Comparison of ENCODE assay signal across 23 cellular contexts in the genomic region with DNA sequence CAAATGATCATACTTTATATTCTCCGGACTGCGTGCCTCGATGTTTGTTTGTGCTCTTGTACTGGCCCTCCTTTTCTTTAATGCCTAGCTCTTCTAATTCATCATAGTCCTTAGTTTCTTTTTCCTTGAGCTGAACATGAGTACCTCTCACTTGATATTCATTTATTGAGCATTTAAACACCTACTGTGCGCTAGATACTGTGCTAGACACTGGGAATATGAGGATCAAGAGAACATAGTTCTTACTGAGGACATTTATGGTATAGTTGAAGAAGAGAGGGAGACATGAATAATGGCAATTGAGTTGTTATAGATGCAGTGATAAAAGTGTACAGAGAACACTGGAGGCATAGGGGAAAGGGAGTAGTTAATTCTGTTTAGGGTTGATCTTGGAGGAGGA. TPM values are rescaled to one million over a fixed set of nuclear protein-coding genes. Genes with fewer than 3 reads are reported as not detected.
A peak's percentile ranks its signal among the peaks of the same experiment; 100 is the strongest.
DNase-seq lines count a peak whose midpoint lies in the region; ATAC-seq and TF ChIP-seq lines count a peak whose summit lies in the region.
"Had no signal": no experiment of that assay in that cellular context is flagged by ENCODE, and none has a peak within 500 bp of the region (broad histone marks: within the 10 kb centered on the region; RNA-seq: fewer than 3 reads in every experiment).

No MANE protein-coding gene starts in this region.

- H3K4me1 Mint-ChIP-seq in activated naive CD8-positive, alpha-beta T cell (ENCODE audit: low read depth): peaks cover 22% of the 10 kb centered on the region
- peaks cover 9% of the 10 kb centered on the region for H3K4me1 Mint-ChIP-seq in activated naive CD8-positive, alpha-beta T cell treated with anti-CD3 and anti-CD28 coated beads, Interleukin-2, amount 50 U/mL, for 24 hours
- H3K4me1 Mint-ChIP-seq in GM23338 (peaks cover 5% of the 10 kb centered on the region), endothelial cell (ENCODE audit: unreplicated experiment) (peaks cover 29% of the 10 kb centered on the region)
- peaks cover 6% of the 10 kb centered on the region for H3K4me1 Mint-ChIP-seq in T-helper 2 cell treated with Interferon-gamma antibody and Interleukin-4, amounts not matched to agents 5 μg/mL and 100 μg/mL, for 36 hours (ENCODE audit: low read depth)

- H3K27me3 Mint-ChIP-seq in activated naive CD8-positive, alpha-beta T cell: no peaks in the 10 kb centered on the region
- H3K27me3 Mint-ChIP-seq in activated naive CD8-positive, alpha-beta T cell treated with anti-CD3 and anti-CD28 coated beads, Interleukin-2, amount 50 U/mL, for 24 hours: no peaks in the 10 kb centered on the region
- no peaks in the 10 kb centered on the region for H3K27me3 Mint-ChIP-seq in GM23338 (ENCODE audit: insufficient read depth, low read depth, poor library complexity)
- peaks cover 1% of the 10 kb centered on the region for H3K27me3 Mint-ChIP-seq in endothelial cell (ENCODE audit: unreplicated experiment)
- H3K27me3 Mint-ChIP-seq in T-helper 2 cell treated with Interferon-gamma antibody and Interleukin-4, amounts not matched to agents 5 μg/mL and 100 μg/mL, for 36 hours (ENCODE audit: low read depth): no peaks in the 10 kb centered on the region
- H3K27me3 Mint-ChIP-seq: B cell; CD4-positive, CD25-positive, alpha-beta regulatory T cell had no signal

- H3K4me3 ChIP-seq in GM23338: no peak overlapping the region
- no peak overlapping the region for H3K4me3 ChIP-seq in trophoblast cell (ENCODE audit: low read depth, low read length)
- H3K4me3 ChIP-seq in left lung: no peak overlapping the region
- H3K4me3 ChIP-seq: BLaER1, GM12878, HAP-1 had no signal

- peak overlapping the region; percentile 7 for H3K27ac Mint-ChIP-seq in activated naive CD8-positive, alpha-beta T cell
- no peak overlapping the region for H3K27ac Mint-ChIP-seq in activated naive CD8-positive, alpha-beta T cell treated with anti-CD3 and anti-CD28 coated beads, Interleukin-2, amount 50 U/mL, for 24 hours
- H3K27ac Mint-ChIP-seq in GM23338 (peak overlapping the region; percentile 6; the same call in 1 of the 2 replicates), endothelial cell (ENCODE audit: unreplicated experiment) (peak overlapping the region; percentile 4)
- no peak overlapping the region for H3K27ac Mint-ChIP-seq in T-helper 2 cell treated with Interferon-gamma antibody and Interleukin-4, amounts not matched to agents 5 μg/mL and 100 μg/mL, for 36 hours
- H3K27ac Mint-ChIP-seq: B cell; CD4-positive, CD25-positive, alpha-beta regulatory T cell; CD8-positive, alpha-beta T cell; HFFc6 had no signal

- no peak overlapping the region for H4K8ac ChIP-seq in trophoblast cell (ENCODE audit: low read depth, low read length)

- no peaks in the 10 kb centered on the region for H3K79me1 ChIP-seq in trophoblast cell (ENCODE audit: low read length)

- H3K23ac ChIP-seq in trophoblast cell (ENCODE audit: low read length): no peak overlapping the region

- H3K9me3 ChIP-seq in trophoblast cell (ENCODE audit: insufficient read depth, low read depth, low read length) (no peaks in the 10 kb centered on the region), left lung (no peaks in the 10 kb centered on the region)
- H3K9me3 ChIP-seq: BLaER1, Caco-2, HAP-1 had no signal

- no peak overlapping the region for H3K4me3 Mint-ChIP-seq in activated naive CD8-positive, alpha-beta T cell
- H3K4me3 Mint-ChIP-seq in activated naive CD8-positive, alpha-beta T cell treated with anti-CD3 and anti-CD28 coated beads, Interleukin-2, amount 50 U/mL, for 24 hours: no peak overlapping the region
- H3K4me3 Mint-ChIP-seq in GM23338: no peak overlapping the region
- no peak overlapping the region for H3K4me3 Mint-ChIP-seq in endothelial cell (ENCODE audit: unreplicated experiment)
- H3K4me3 Mint-ChIP-seq in T-helper 2 cell treated with Interferon-gamma antibody and Interleukin-4, amounts not matched to agents 5 μg/mL and 100 μg/mL, for 36 hours: no peak overlapping the region
- H3K4me3 Mint-ChIP-seq: B cell; CD4-positive, CD25-positive, alpha-beta regulatory T cell; CD8-positive, alpha-beta T cell; HFFc6 had no signal

- H4K12ac ChIP-seq in trophoblast cell (ENCODE audit: low read depth, low read length): no peak overlapping the region

- no peaks in the 10 kb centered on the region for H3K9me2 ChIP-seq in GM23338 (ENCODE audit: insufficient read depth)

- H4K20me1 ChIP-seq in GM23338 (replicated peaks; ENCODE audit: insufficient read depth): no peaks in the 10 kb centered on the region; the same call in 1 of the 2 replicates

- H3K27ac ChIP-seq in GM23338 (ENCODE audit: low read depth) (no peak overlapping the region), trophoblast cell (ENCODE audit: low read depth, low read length) (no peak overlapping the region), left lung (no peak overlapping the region)
- H3K27ac ChIP-seq: 22Rv1, BLaER1, C4-2B had no signal

- H3K79me2 ChIP-seq in GM23338 (replicated peaks; ENCODE audit: insufficient read depth): peaks cover 61% of the 10 kb centered on the region
- peaks cover 2% of the 10 kb centered on the region for H3K79me2 ChIP-seq in trophoblast cell (ENCODE audit: control insufficient read depth, insufficient read depth, low read length, poor library complexity)

- H3K9ac ChIP-seq in trophoblast cell (ENCODE audit: low read length): no peak overlapping the region
- H3K9ac ChIP-seq: BLaER1 had no signal

- no peak for ATAC-seq in activated naive CD8-positive, alpha-beta T cell treated with anti-CD3 and anti-CD28 coated beads, Interleukin-2, amount 50 U/mL, for 24 hours
- ATAC-seq in GM23338: no peak
- no peak for ATAC-seq in left lung
- ATAC-seq: CD8-positive, alpha-beta T cell; GM12878 had no signal

- no peak overlapping the region for H3K14ac ChIP-seq in trophoblast cell (ENCODE audit: low read length)

- H3K4ac ChIP-seq in trophoblast cell (ENCODE audit: low read depth, low read length): peak overlapping the region; percentile 33

- no CpG with 5 or more reads among the region's 4 CpGs for WGBS in trophoblast cell (ENCODE audit: extremely low coverage, insufficient coverage, insufficient read length)

- H3K9me3 Mint-ChIP-seq in activated naive CD8-positive, alpha-beta T cell (ENCODE audit: low read depth): no peaks in the 10 kb centered on the region
- no peaks in the 10 kb centered on the region for H3K9me3 Mint-ChIP-seq in activated naive CD8-positive, alpha-beta T cell treated with anti-CD3 and anti-CD28 coated beads, Interleukin-2, amount 50 U/mL, for 24 hours
- H3K9me3 Mint-ChIP-seq in GM23338: no peaks in the 10 kb centered on the region
- H3K9me3 Mint-ChIP-seq in endothelial cell (ENCODE audit: unreplicated experiment): no peaks in the 10 kb centered on the region
- H3K9me3 Mint-ChIP-seq in T-helper 2 cell treated with Interferon-gamma antibody and Interleukin-4, amounts not matched to agents 5 μg/mL and 100 μg/mL, for 36 hours: no peaks in the 10 kb centered on the region
- H3K9me3 Mint-ChIP-seq: CD8-positive, alpha-beta T cell; HFFc6 had no signal

- H2BK12ac ChIP-seq in trophoblast cell (ENCODE audit: low read length): no peak overlapping the region

- no peak overlapping the region for H2BK5ac ChIP-seq in trophoblast cell (ENCODE audit: low read depth, low read length, poor library complexity)

- peaks cover 4% of the 10 kb centered on the region; the same call in 1 of the 2 replicates for H3K4me1 ChIP-seq in GM23338 (ENCODE audit: insufficient read depth)
- no peaks in the 10 kb centered on the region for H3K4me1 ChIP-seq in trophoblast cell (ENCODE audit: control insufficient read depth in 1 of 2, insufficient read depth in 2 of 2, low read length in 2 of 2)
- peaks cover 0 to 6% of the 10 kb centered on the region in 2 donors for H3K4me1 ChIP-seq in left lung
- H3K4me1 ChIP-seq: BLaER1 had no signal

- intact Hi-C loops in left lung (cut with DNase I): no loop called here

- H3K36me3 ChIP-seq in GM23338 (ENCODE audit: insufficient read depth) (peaks cover 10% of the 10 kb centered on the region; the same call in 1 of the 2 replicates), trophoblast cell (ENCODE audit: control insufficient read depth in 1 of 2, insufficient read depth in 2 of 2, low read length in 2 of 2) (peaks cover 5 to 12% of the 10 kb centered on the region in 2 experiments), left lung (peaks cover 0 to 39% of the 10 kb centered on the region in 2 donors)

- no peak overlapping the region for H3K4me2 ChIP-seq in GM23338
- no peak overlapping the region for H3K4me2 ChIP-seq in trophoblast cell (ENCODE audit: low read length)
- H3K4me2 ChIP-seq: BLaER1 had no signal

- no peak for TF ChIP-seq CTCF in GM23338 (conservative IDR thresholded peaks at IDR 0.05; ENCODE audit: low read depth in 2 of 2)
- no peak for TF ChIP-seq CTCF in endothelial cell (IDR thresholded peaks at IDR 0.05; ENCODE audit: unreplicated experiment)
- no peak for TF ChIP-seq CTCF in left lung (IDR thresholded peaks at IDR 0.05)

- no peak for DNase-seq in activated naive CD8-positive, alpha-beta T cell treated with anti-CD3 and anti-CD28 coated beads, Interleukin-2, amount 50 U/mL, for 24 hours
- DNase-seq in GM23338 (ENCODE audit: low spot score) (no peak), endothelial cell (ENCODE audit: low spot score) (no peak), trophoblast cell (no peak), left lung (no peak), DMS53 treated with DMSO at 0.1 percent for 48 hours (lab: John Stamatoyannopoulos, UW; ENCODE audit: unreplicated experiment) (no peak)
- no peak for DNase-seq in T-helper 2 cell treated with Interferon-gamma antibody and Interleukin-4, amounts not matched to agents 5 μg/mL and 100 μg/mL, for 36 hours (ENCODE audit: low spot score)
- DNase-seq: Caco-2; CD4-positive, CD25-positive, alpha-beta regulatory T cell; CD8-positive, alpha-beta T cell; DMS153; DMS79; EL; GDM1; GOT3; HFFc6 had no signal

- H3K36me3 Mint-ChIP-seq in activated naive CD8-positive, alpha-beta T cell: peaks cover 24% of the 10 kb centered on the region
- peaks cover 39% of the 10 kb centered on the region for H3K36me3 Mint-ChIP-seq in activated naive CD8-positive, alpha-beta T cell treated with anti-CD3 and anti-CD28 coated beads, Interleukin-2, amount 50 U/mL, for 24 hours (ENCODE audit: low read depth)
- H3K36me3 Mint-ChIP-seq in GM23338 (ENCODE audit: low read depth): peaks cover 35% of the 10 kb centered on the region; the same call in 2 of the 3 replicates
- H3K36me3 Mint-ChIP-seq in endothelial cell (ENCODE audit: low read depth, unreplicated experiment): peaks cover 15% of the 10 kb centered on the region
- H3K36me3 Mint-ChIP-seq in T-helper 2 cell treated with Interferon-gamma antibody and Interleukin-4, amounts not matched to agents 5 μg/mL and 100 μg/mL, for 36 hours (ENCODE audit: low read depth): peaks cover 28% of the 10 kb centered on the region

- H3F3A ChIP-seq in GM23338 (replicated peaks; ENCODE audit: low read depth): no peaks in the 10 kb centered on the region

- H2AFZ ChIP-seq in GM23338 (no peak overlapping the region), trophoblast cell (ENCODE audit: insufficient read depth, low read length, poor library complexity) (no peak overlapping the region)

- no peak overlapping the region for H3K18ac ChIP-seq in trophoblast cell (ENCODE audit: low read length)

- no peak overlapping the region for H2AK5ac ChIP-seq in trophoblast cell (ENCODE audit: low read length)

- H4K91ac ChIP-seq in trophoblast cell (ENCODE audit: low read depth, low read length): no peak overlapping the region

- H2BK120ac ChIP-seq in trophoblast cell (ENCODE audit: insufficient read depth, low read length, poor library complexity): no peak overlapping the region

- no peaks in the 10 kb centered on the region for H3K27me3 ChIP-seq in GM23338 (ENCODE audit: insufficient read depth)
- H3K27me3 ChIP-seq in trophoblast cell (ENCODE audit: insufficient read depth, low read length): no peaks in the 10 kb centered on the region
- no peaks in the 10 kb centered on the region for H3K27me3 ChIP-seq in left lung
- H3K27me3 ChIP-seq: BLaER1 had no signal

RNA-seq across cellular contexts. Expression of a gene that starts 22.0 kb away (rescaled TPM):
- 45.9 and 49.8 TPM in 2 replicates for total RNA-seq in GM23338 (2014; rRNA removed; shearing (Covaris generic))
- 14.1 and 18.0 TPM in 2 replicates for polyA plus RNA-seq in GM23338 (2016; fragmentation: Nextera tagmentation; extraction: Ambion mirVana)
- total RNA-seq in endothelial cell (ENCODE audit: unreplicated experiment) (81.2 TPM), left lung (10 to 100 TPM; 30.3 to 37.2 TPM)
- 143 and 152 TPM in 2 replicates for polyA plus RNA-seq in trophoblast cell (2013)

Comparison
In these comparisons a context has a peak if more than half of its experiments do, and no peak if none do; other contexts are left out.
1. H3K27ac Mint-ChIP-seq: peak in activated naive CD8-positive, alpha-beta T cell (single experiment), GM23338 (single experiment) and endothelial cell (single experiment); none in activated naive CD8-positive, alpha-beta T cell treated with anti-CD3 and anti-CD28 coated beads, Interleukin-2, amount 50 U/mL, for 24 hours (single experiment) and T-helper 2 cell treated with Interferon-gamma antibody and Interleukin-4, amounts not matched to agents 5 μg/mL and 100 μg/mL, for 36 hours (single experiment).